In genomic region chr12:79873223-79873622, GRCh38 we compare ENCODE assay signal across 22 cellular contexts.
DNase-seq lines count a peak whose midpoint lies in the region; ATAC-seq and TF ChIP-seq lines count a peak whose summit lies in the region.
"Had no signal": no experiment of that assay in that cellular context is flagged by ENCODE, and none has a peak within 500 bp of the region (broad histone marks: within the 10 kb centered on the region; RNA-seq: fewer than 3 reads in every experiment).

No MANE protein-coding gene starts in this region.

- peak; percentile 5 for DNase-seq in naive B cell
- DNase-seq in GM13976 (ENCODE audit: low spot score), result no peak
- no peak for DNase-seq in brain microvascular endothelial cell
- DNase-seq in HuH-7 (ENCODE audit: low spot score), result no peak
- DNase-seq: activated CD4-positive, alpha-beta T cell treated with anti-CD3 and anti-CD28 coated beads for 48 hours; activated CD8-positive, alpha-beta memory T cell treated with anti-CD3 and anti-CD28 coated beads, Interleukin-2, amount 50 U/mL, for 4 hours; activated naive CD4-positive, alpha-beta T cell; anterior cingulate cortex; endodermal cell; islet precursor cell; NCI-H2081; NCI-H510A treated with DMSO at 0.1 percent for 48 hours; psoas muscle; stimulated activated naive CD4-positive, alpha-beta T cell; T-helper 9 cell had no signal

- in situ Hi-C loops in GM13976 (cut with MboI; ENCODE audit: low sequenced_read_pairs, unreplicated experiment), result no loop called here
- in situ Hi-C loops in brain microvascular endothelial cell (cut with HindIII; ENCODE audit: low pct_ligation_motif_present, low sequenced_read_pairs), result no loop called here

- ATAC-seq in GM18907 (IDR thresholded peaks at IDR 0.05; ENCODE audit: unreplicated experiment) (peak; percentile 72), GM21619 (IDR thresholded peaks at IDR 0.05; ENCODE audit: unreplicated experiment) (peak; percentile 62), HG03095 (IDR thresholded peaks at IDR 0.05; ENCODE audit: unreplicated experiment) (peak; percentile 58), naive B cell (ENCODE audit: low read depth in 2 of 2) (peak; percentile 84 to 89)
- ATAC-seq: psoas muscle had no signal

- no peak overlapping the region for H3K4me3 Mint-ChIP-seq in naive B cell
- H3K4me3 Mint-ChIP-seq: endodermal cell, nephron had no signal

- no peaks in the 10 kb centered on the region for H3K9me3 Mint-ChIP-seq in naive B cell
- H3K9me3 Mint-ChIP-seq: endodermal cell, nephron had no signal

- H3K36me3 Mint-ChIP-seq in naive B cell, result peaks cover 14 to 21% of the 10 kb centered on the region in 2 donors

- H3K27ac ChIP-seq in brain microvascular endothelial cell, result no peak overlapping the region
- H3K27ac ChIP-seq: BLaER1 treated with 17β-estradiol and CSF1 and Interleukin-3, amounts not matched to agents 10 nM and 100 nM; HL-60; psoas muscle; tibial nerve had no signal

- peaks cover 42 to 60% (median 55%) of the 10 kb centered on the region in 3 donors for H3K4me1 Mint-ChIP-seq in naive B cell
- H3K4me1 Mint-ChIP-seq: nephron had no signal

- H3K27ac Mint-ChIP-seq in naive B cell, result peak overlapping the region in 5 of 6 donors; percentile 67 to 84 (median 79)
- H3K27ac Mint-ChIP-seq: endodermal cell, nephron had no signal

- H3K27me3 Mint-ChIP-seq in naive B cell, result no peaks in the 10 kb centered on the region

- H3K4me3 ChIP-seq in brain microvascular endothelial cell (ENCODE audit: low read depth, low read length), result no peak overlapping the region
- H3K4me3 ChIP-seq: BLaER1 treated with 17β-estradiol and CSF1 and Interleukin-3, amounts not matched to agents 10 nM and 100 nM; psoas muscle; tibial nerve had no signal

- no peaks in the 10 kb centered on the region for H3K27me3 ChIP-seq in brain microvascular endothelial cell (replicated peaks)
- H3K27me3 ChIP-seq: BLaER1 treated with 17β-estradiol and CSF1 and Interleukin-3, amounts not matched to agents 10 nM and 100 nM; tibial nerve had no signal

- peaks cover under 1% of the 10 kb centered on the region for H3K36me3 ChIP-seq in brain microvascular endothelial cell (replicated peaks)

- TF ChIP-seq CTCF in GM13976 (IDR thresholded peaks at IDR 0.05; ENCODE audit: borderline replicate concordance, control extremely low read depth, extremely low read depth, insufficient read depth, missing control alignments) (no peak), brain microvascular endothelial cell (IDR thresholded peaks at IDR 0.05; ENCODE audit: low read depth, low read length, missing control alignments) (no peak)
